In the genomic region with DNA sequence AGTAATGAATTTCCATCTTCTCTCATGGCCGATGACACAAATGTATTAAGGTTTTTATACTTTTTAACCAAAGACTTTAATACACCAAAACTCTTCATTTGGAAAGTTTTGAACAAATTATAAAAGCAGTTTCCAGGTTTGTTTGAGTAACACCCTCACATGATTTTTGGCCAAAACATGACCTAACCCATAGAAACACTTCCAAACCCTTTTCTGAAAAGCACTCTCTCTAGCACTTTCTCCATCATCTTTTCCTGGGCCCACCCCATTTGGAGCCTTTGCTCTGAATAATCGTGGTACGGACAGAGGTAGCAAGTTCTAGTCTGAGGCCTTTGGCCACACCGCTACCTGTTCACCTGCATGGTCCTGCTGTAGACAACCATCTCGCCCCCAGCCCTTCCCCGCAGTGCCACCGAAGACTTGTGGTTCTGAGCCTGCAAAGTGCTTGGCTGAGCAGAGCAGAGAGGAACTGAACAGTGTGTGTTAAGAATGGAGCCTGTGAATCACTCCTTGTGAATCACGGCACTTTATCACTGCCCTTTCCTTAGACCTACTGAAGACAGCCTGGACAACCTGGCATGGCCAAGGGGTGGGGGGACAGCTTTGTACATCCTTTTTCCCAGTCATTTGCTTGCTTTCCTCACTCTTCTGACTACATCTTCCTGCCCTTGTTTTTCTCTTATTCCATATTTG, we compare ENCODE assay signal across 14 cellular contexts.
A peak's percentile ranks its signal among the peaks of the same experiment; 100 is the strongest.
DNase-seq lines count a peak whose midpoint lies in the region; ATAC-seq and TF ChIP-seq lines count a peak whose summit lies in the region.
"Had no signal": no experiment of that assay in that cellular context is flagged by ENCODE, and none has a peak within 500 bp of the region (broad histone marks: within the 10 kb centered on the region; RNA-seq: fewer than 3 reads in every experiment).

No MANE protein-coding gene starts in this region.

- H3K9me3 Mint-ChIP-seq in mesothelial cell of epicardium, result no peaks in the 10 kb centered on the region
- H3K9me3 Mint-ChIP-seq: CD8-positive, alpha-beta T cell; naive B cell had no signal

- TF ChIP-seq POLR2A in IMR-90 (IDR thresholded peaks at IDR 0.05; ENCODE audit: low read depth, low read length), result no peak

- H3K4me1 Mint-ChIP-seq in mesothelial cell of epicardium, result peaks cover 2% of the 10 kb centered on the region
- H3K4me1 Mint-ChIP-seq: naive B cell had no signal

- no peak overlapping the region for H3K9ac ChIP-seq in IMR-90 (ENCODE audit: low read depth, low read length)

- H3K79me1 ChIP-seq in IMR-90 (ENCODE audit: low read depth in 1 of 2, low read length in 2 of 2), result peaks cover 0 to 7% of the 10 kb centered on the region in 2 experiments; a peak in 1 of 4 replicates

- H3K56ac ChIP-seq in IMR-90 (ENCODE audit: extremely low read depth, insufficient read depth, low read length), result no peak overlapping the region; the same call in 1 of the 2 replicates

- peak overlapping the region; percentile 74 for H3K4ac ChIP-seq in IMR-90 (ENCODE audit: low read depth, low read length)

- ATAC-seq in IMR-90 (ENCODE audit: low read depth) (peak; percentile 69), mucosa of descending colon (peak; percentile 22)
- ATAC-seq: CD8-positive, alpha-beta T cell; sciatic nerve had no signal

- BruUV-seq in IMR-90 (replicated peaks; lab: Mats Ljungman, UMichigan), result no TSS peak

- CTCF ChIA-PET in IMR-90 (lab: Yijun Ruan, JAX), result no interaction called here

- peak overlapping the region; percentile 83 for H4K91ac ChIP-seq in IMR-90 (ENCODE audit: insufficient read depth, low read depth, low read length)

- TF ChIP-seq CTCF in AG10803 (conservative IDR thresholded peaks at IDR 0.05; ENCODE audit: low read length), result no peak
- no peak for TF ChIP-seq CTCF in IMR-90 (conservative IDR thresholded peaks at IDR 0.05; ENCODE audit: low read depth, low read length)
- no peak for TF ChIP-seq CTCF in coronary artery (IDR thresholded peaks at IDR 0.05)
- no peak for TF ChIP-seq CTCF in mucosa of descending colon (IDR thresholded peaks at IDR 0.05)
- TF ChIP-seq CTCF in mesothelial cell of epicardium (IDR thresholded peaks at IDR 0.05; ENCODE audit: unreplicated experiment), result no peak

- 100% methylated on average over 2 of the region's 8 CpGs; no CpG with 5 or more reads in 1 of the 2 experiments for WGBS in IMR-90 (ENCODE audit: extremely low coverage in 2 of 2, insufficient read length in 1 of 2), 2 experiments

- no peak overlapping the region for H3K4me3 Mint-ChIP-seq in mesothelial cell of epicardium
- H3K4me3 Mint-ChIP-seq: CD8-positive, alpha-beta T cell; naive B cell had no signal

- H3K9me3 ChIP-seq in IMR-90 (ENCODE audit: control insufficient read depth, insufficient read depth, low read length), result no peaks in the 10 kb centered on the region
- H3K9me3 ChIP-seq in mucosa of descending colon, result no peaks in the 10 kb centered on the region

- H3K4me3 ChIP-seq in AG10803 (ENCODE audit: low read length) (no peak overlapping the region), IMR-90 (ENCODE audit: insufficient read depth, low read depth, low read length) (no peak overlapping the region), coronary artery (no peak overlapping the region), mucosa of descending colon (no peak overlapping the region)

- H4K5ac ChIP-seq in IMR-90 (ENCODE audit: low read depth, low read length), result peak overlapping the region; percentile 27

- H3K27ac Mint-ChIP-seq in mesothelial cell of epicardium, result no peak overlapping the region
- H3K27ac Mint-ChIP-seq: CD8-positive, alpha-beta T cell had no signal

- H3K36me3 Mint-ChIP-seq in mesothelial cell of epicardium, result peaks cover 30% of the 10 kb centered on the region

- dilution Hi-C loops in IMR-90 (cut with HindIII; ENCODE audit: low sequenced_read_pairs, unreplicated experiment), result no loop called here

- peaks cover 3% of the 10 kb centered on the region for H3K27me3 Mint-ChIP-seq in mesothelial cell of epicardium (ENCODE audit: low read depth)
- H3K27me3 Mint-ChIP-seq: naive B cell had no signal

- H3K9me1 ChIP-seq in IMR-90 (ENCODE audit: insufficient read depth, low read length), result peaks cover 37% of the 10 kb centered on the region

- H3K27ac ChIP-seq in IMR-90 (ENCODE audit: insufficient read depth, low read length) (no peak overlapping the region), coronary artery (peak overlapping the region in 1 of 2 donors; percentile 52)

- H3K4me1 ChIP-seq in IMR-90 (ENCODE audit: control insufficient read depth, insufficient read depth, low read length) (peaks cover 27% of the 10 kb centered on the region), mucosa of descending colon (ENCODE audit: low read depth) (no peaks in the 10 kb centered on the region)

- peak overlapping the region; percentile 67 to 78 for H4K8ac ChIP-seq in IMR-90 (ENCODE audit: low read depth in 2 of 2, low read length in 2 of 2)

- POLR2A ChIA-PET in IMR-90 (lab: Charles Lee; ENCODE audit: unreplicated experiment), result interaction anchor here (0.6 kb wide), 1 partner anchor 13 kb away, joined by 8 read pairs; no protein-coding TSS in a partner anchor

- peak overlapping the region; percentile 4; the same call in 1 of the 2 replicates for H3K18ac ChIP-seq in IMR-90 (ENCODE audit: low read depth, low read length)

- H2BK20ac ChIP-seq in IMR-90 (ENCODE audit: low read depth, low read length), result peak overlapping the region; percentile 66

- H3K36me3 ChIP-seq in IMR-90 (ENCODE audit: control insufficient read depth, insufficient read depth, low read length) (peaks cover 6% of the 10 kb centered on the region; the same call in 1 of the 2 replicates), mucosa of descending colon (ENCODE audit: low read depth) (no peaks in the 10 kb centered on the region)

- TF ChIP-seq RAD21 in IMR-90 (IDR thresholded peaks at IDR 0.05; ENCODE audit: low read length), result no peak

- H2AK9ac ChIP-seq in IMR-90 (replicated peaks; ENCODE audit: low read depth, low read length, poor library complexity), result peak overlapping the region; percentile 80

- peak overlapping the region; percentile 66 for H2BK5ac ChIP-seq in IMR-90 (ENCODE audit: low read depth, low read length, poor library complexity, severe bottlenecking)

- H2BK120ac ChIP-seq in IMR-90 (ENCODE audit: low read depth, low read length), result peak overlapping the region; percentile 91

- DNase-seq in AG10803 (ENCODE audit: low read depth), result peak; percentile 61
- peak; percentile 86 for DNase-seq in IMR-90
- DNase-seq in coronary artery (ENCODE audit: low spot score), result peak; percentile 73
- DNase-seq in mucosa of descending colon, result no peak
- no peak for DNase-seq in effector CD8-positive, alpha-beta T cell (lab: John Stamatoyannopoulos, UW)
- no peak for DNase-seq in medulla oblongata (ENCODE audit: extremely low spot score)
- DNase-seq in mesothelial cell of epicardium (ENCODE audit: low spot score in 2 of 2, unreplicated experiment in 2 of 2), result no peak
- DNase-seq: activated CD4-positive, alpha-beta T cell treated with anti-CD3 and anti-CD28 coated beads, Interleukin-2, amount 50 U/mL, for 1 hour; activated naive CD4-positive, alpha-beta T cell; CD8-positive, alpha-beta T cell; foreskin melanocyte; naive B cell; substantia nigra had no signal

- peak overlapping the region; percentile 63 for H2AFZ ChIP-seq in IMR-90 (replicated peaks; ENCODE audit: low read length, poor library complexity)

- peak overlapping the region; percentile 29 for H2AK5ac ChIP-seq in IMR-90 (ENCODE audit: low read depth, low read length)

- H2BK15ac ChIP-seq in IMR-90 (ENCODE audit: low read depth, low read length), result peak overlapping the region; percentile 78; the same call in 1 of the 3 replicates

- peak overlapping the region; percentile 60; the same call in 1 of the 2 replicates for H3K23ac ChIP-seq in IMR-90 (ENCODE audit: low read depth, low read length)

- H3K14ac ChIP-seq in IMR-90 (replicated peaks; ENCODE audit: low read depth, low read length), result peak overlapping the region; percentile 78

- no peaks in the 10 kb centered on the region for H3K27me3 ChIP-seq in IMR-90 (ENCODE audit: control insufficient read depth, insufficient read depth, low read length)

- intact Hi-C loops in IMR-90 (cut with micrococcal nuclease), result loop anchor here (2.0 kb wide), 1 partner anchor 33 kb away; no protein-coding TSS in a partner anchor
- intact Hi-C loops in mucosa of descending colon (cut with DNase I, micrococcal nuclease), result no loop called here

- H3K4me2 ChIP-seq in IMR-90 (ENCODE audit: low read depth, low read length), result no peak overlapping the region; the same call in 1 of the 2 replicates

- in situ Hi-C loops in IMR-90 (cut with MboI; ENCODE audit: low sequenced_read_pairs), result no loop called here

- H4K20me1 ChIP-seq in IMR-90 (ENCODE audit: insufficient read depth, low read length), result no peaks in the 10 kb centered on the region

TF ChIP-seq in IMR-90, 13 proteins besides CTCF, POLR2A, EP300 and RAD21:
- TF ChIP-seq FOS (IDR thresholded peaks at IDR 0.05; ENCODE audit: low read depth, low read length), result peak; percentile 82
- TF ChIP-seq RFX5 (IDR thresholded peaks at IDR 0.05; ENCODE audit: low read depth, low read length), result no peak
- TF ChIP-seq CEBPB (IDR thresholded peaks at IDR 0.05; ENCODE audit: low read depth, low read length), result no peak
- TF ChIP-seq, protein P1, sequence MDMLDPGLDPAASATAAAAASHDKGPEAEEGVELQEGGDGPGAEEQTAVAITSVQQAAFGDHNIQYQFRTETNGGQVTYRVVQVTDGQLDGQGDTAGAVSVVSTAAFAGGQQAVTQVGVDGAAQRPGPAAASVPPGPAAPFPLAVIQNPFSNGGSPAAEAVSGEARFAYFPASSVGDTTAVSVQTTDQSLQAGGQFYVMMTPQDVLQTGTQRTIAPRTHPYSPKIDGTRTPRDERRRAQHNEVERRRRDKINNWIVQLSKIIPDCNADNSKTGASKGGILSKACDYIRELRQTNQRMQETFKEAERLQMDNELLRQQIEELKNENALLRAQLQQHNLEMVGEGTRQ (IDR thresholded peaks at IDR 0.05; ENCODE audit: low read depth, low read length), result no peak
- no peak for TF ChIP-seq BHLHE40 (IDR thresholded peaks at IDR 0.05; ENCODE audit: low read depth, low read length)
- TF ChIP-seq, protein P2, sequence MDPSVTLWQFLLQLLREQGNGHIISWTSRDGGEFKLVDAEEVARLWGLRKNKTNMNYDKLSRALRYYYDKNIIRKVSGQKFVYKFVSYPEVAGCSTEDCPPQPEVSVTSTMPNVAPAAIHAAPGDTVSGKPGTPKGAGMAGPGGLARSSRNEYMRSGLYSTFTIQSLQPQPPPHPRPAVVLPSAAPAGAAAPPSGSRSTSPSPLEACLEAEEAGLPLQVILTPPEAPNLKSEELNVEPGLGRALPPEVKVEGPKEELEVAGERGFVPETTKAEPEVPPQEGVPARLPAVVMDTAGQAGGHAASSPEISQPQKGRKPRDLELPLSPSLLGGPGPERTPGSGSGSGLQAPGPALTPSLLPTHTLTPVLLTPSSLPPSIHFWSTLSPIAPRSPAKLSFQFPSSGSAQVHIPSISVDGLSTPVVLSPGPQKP (IDR thresholded peaks at IDR 0.05; ENCODE audit: borderline replicate concordance, low read depth, low read length), result no peak
- TF ChIP-seq MAFK (IDR thresholded peaks at IDR 0.05; ENCODE audit: low read depth, low read length), result no peak; the same call in 1 of the 2 replicates

Comparison
In these comparisons a context has a peak if more than half of its experiments do, and no peak if none do; other contexts are left out.
1. DNase-seq: peak in AG10803 (single experiment), IMR-90 (single experiment) and coronary artery (single experiment); none in mucosa of descending colon (0 of 3), effector CD8-positive, alpha-beta T cell (single experiment), medulla oblongata (single experiment) and mesothelial cell of epicardium (0 of 2).